8 cellular contexts compared by ENCODE assay signal in genomic region chr4:154329268-154329858, GRCh38.
A peak's percentile ranks its signal among the peaks of the same experiment; 100 is the strongest.
DNase-seq lines count a peak whose midpoint lies in the region; ATAC-seq and TF ChIP-seq lines count a peak whose summit lies in the region.

No MANE protein-coding gene starts in this region.

- H3K27me3 Mint-ChIP-seq in CD14-positive monocyte (ENCODE audit: low read depth in 3 of 3), result peaks cover 11 to 24% (median 22%) of the 10 kb centered on the region in 3 donors
- peaks cover 27% of the 10 kb centered on the region for H3K27me3 Mint-ChIP-seq in activated CD4-positive, alpha-beta T cell treated with anti-CD3 and anti-CD28 coated beads for 36 hours

- intact Hi-C loops in CD14-positive monocyte (cut with micrococcal nuclease), result no loop called here
- intact Hi-C loops in activated CD4-positive, alpha-beta T cell treated with anti-CD3 and anti-CD28 coated beads for 36 hours (cut with DNase I, micrococcal nuclease), result loop anchor here (1.0 to 2.0 kb wide), 2 partner anchors 177 kb away; no protein-coding TSS in a partner anchor

- no peak overlapping the region for H3K4me3 ChIP-seq in liver (ENCODE audit: low read depth in 1 of 3, low read length in 3 of 3)

- DNase-seq in AG09319 (ENCODE audit: extremely low read depth, low read depth) (no peak), H4 (ENCODE audit: low spot score) (peak; percentile 44), CD14-positive monocyte (ENCODE audit: low spot score) (no peak)
- DNase-seq in activated effector memory CD4-positive, alpha-beta T cell treated with anti-CD3 and anti-CD28 coated beads, Interleukin-2, amount 50 U/mL, for 16 hours, result no peak
- DNase-seq in activated CD4-positive, alpha-beta T cell treated with anti-CD3 and anti-CD28 coated beads for 36 hours, result no peak

- H3K27me3 ChIP-seq in liver (ENCODE audit: control insufficient read depth in 4 of 4, insufficient read depth in 4 of 4, low read length in 3 of 4), result peaks cover 0 to 24% (median 6%) of the 10 kb centered on the region in 4 donors

- no peak overlapping the region for H3K4me3 Mint-ChIP-seq in CD14-positive monocyte
- H3K4me3 Mint-ChIP-seq in activated CD4-positive, alpha-beta T cell treated with anti-CD3 and anti-CD28 coated beads for 36 hours, result no peak overlapping the region

- no peak overlapping the region for H3K27ac Mint-ChIP-seq in CD14-positive monocyte
- no peak overlapping the region for H3K27ac Mint-ChIP-seq in activated CD4-positive, alpha-beta T cell treated with anti-CD3 and anti-CD28 coated beads for 36 hours

- peaks cover 0 to 8% (median 2%) of the 10 kb centered on the region in 4 donors for H3K4me1 ChIP-seq in liver (ENCODE audit: control insufficient read depth in 4 of 4, insufficient read depth in 4 of 4, low read length in 3 of 4)

- H3K36me3 Mint-ChIP-seq in CD14-positive monocyte, result no peaks in the 10 kb centered on the region
- no peaks in the 10 kb centered on the region for H3K36me3 Mint-ChIP-seq in activated CD4-positive, alpha-beta T cell treated with anti-CD3 and anti-CD28 coated beads for 36 hours (ENCODE audit: low read depth)

- ATAC-seq in activated CD4-positive, alpha-beta T cell treated with anti-CD3 and anti-CD28 coated beads for 36 hours, result no peak
- ATAC-seq in HG03175 (IDR thresholded peaks at IDR 0.05; ENCODE audit: unreplicated experiment), result no peak

- POLR2A ChIA-PET in activated CD4-positive, alpha-beta T cell treated with anti-CD3 and anti-CD28 coated beads for 36 hours (lab: Charles Lee), result no interaction called here

- H3K4me1 Mint-ChIP-seq in CD14-positive monocyte, result peaks cover 11% of the 10 kb centered on the region
- peaks cover 11% of the 10 kb centered on the region for H3K4me1 Mint-ChIP-seq in activated CD4-positive, alpha-beta T cell treated with anti-CD3 and anti-CD28 coated beads for 36 hours

- peak; percentile 27 for TF ChIP-seq CTCF in AG09319 (IDR thresholded peaks at IDR 0.05; ENCODE audit: low read depth, low read length)
- peak; percentile 72 for TF ChIP-seq CTCF in VCaP (conservative IDR thresholded peaks at IDR 0.05)
- TF ChIP-seq CTCF in liver (IDR thresholded peaks at IDR 0.05; ENCODE audit: low read depth, low read length, missing input control), result peak; percentile 29
- TF ChIP-seq CTCF in CD14-positive monocyte (IDR thresholded peaks at IDR 0.05), result no peak

- H3K27ac ChIP-seq in VCaP (no peak overlapping the region), liver (ENCODE audit: low read depth in 1 of 2, low read length in 2 of 2) (no peak overlapping the region)

- peak; percentile 46 to 56 for TF ChIP-seq RAD21 in liver (IDR thresholded peaks at IDR 0.05)

- 66% methylated on average over 11 of the region's 11 CpGs for WGBS in liver

- no peak overlapping the region for H3K9ac ChIP-seq in liver (ENCODE audit: low read depth in 1 of 2, low read length in 2 of 2)

- H3K9me3 ChIP-seq in liver (ENCODE audit: control insufficient read depth in 4 of 4, low read length in 3 of 4), result peaks cover 0 to 5% (median 0%) of the 10 kb centered on the region in 4 donors

- peaks cover 0 to 2% (median 0%) of the 10 kb centered on the region in 7 donors for H3K9me3 Mint-ChIP-seq in CD14-positive monocyte
- H3K9me3 Mint-ChIP-seq in activated CD4-positive, alpha-beta T cell treated with anti-CD3 and anti-CD28 coated beads for 36 hours (ENCODE audit: low read depth), result no peaks in the 10 kb centered on the region

- CTCF ChIA-PET in activated CD4-positive, alpha-beta T cell treated with anti-CD3 and anti-CD28 coated beads for 36 hours (lab: Charles Lee), result interaction anchor here (0.8 to 1.8 kb wide), 2 partner anchors 22 to 177 kb away, joined by 3 to 7 read pairs; no protein-coding TSS in a partner anchor

- H3K36me3 ChIP-seq in liver (ENCODE audit: control insufficient read depth in 4 of 4, insufficient read depth in 3 of 4, low read depth in 1 of 4, low read length in 3 of 4), result no peaks in the 10 kb centered on the region

TF ChIP-seq in liver, 16 proteins besides CTCF, POLR2A, EP300 and RAD21:
- TF ChIP-seq SP1 (IDR thresholded peaks at IDR 0.05), result no peak
- no peak for TF ChIP-seq NR2F2 (IDR thresholded peaks at IDR 0.05)
- no peak for TF ChIP-seq HNF4A (conservative IDR thresholded peaks at IDR 0.05)
- TF ChIP-seq GABPA (IDR thresholded peaks at IDR 0.05 in 1 of 2, conservative IDR thresholded peaks at IDR 0.05 in 1 of 2), result no peak
- no peak for TF ChIP-seq RXRA (IDR thresholded peaks at IDR 0.05)
- TF ChIP-seq TAF1 (conservative IDR thresholded peaks at IDR 0.05), result no peak
- no peak for TF ChIP-seq FOXA1 (IDR thresholded peaks at IDR 0.05)
- TF ChIP-seq, protein P1, sequence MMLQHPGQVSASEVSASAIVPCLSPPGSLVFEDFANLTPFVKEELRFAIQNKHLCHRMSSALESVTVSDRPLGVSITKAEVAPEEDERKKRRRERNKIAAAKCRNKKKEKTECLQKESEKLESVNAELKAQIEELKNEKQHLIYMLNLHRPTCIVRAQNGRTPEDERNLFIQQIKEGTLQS (IDR thresholded peaks at IDR 0.05), result no peak
- no peak for TF ChIP-seq REST (IDR thresholded peaks at IDR 0.05)
- no peak for TF ChIP-seq JUND (IDR thresholded peaks at IDR 0.05)
- no peak for TF ChIP-seq MAX (IDR thresholded peaks at IDR 0.05)
- no peak for TF ChIP-seq HNF4G (IDR thresholded peaks at IDR 0.05)
TF ChIP-seq in liver: peak in this region for 0.

Comparison
In these comparisons a context has a peak if more than half of its experiments do, and no peak if none do; other contexts are left out.
1. intact Hi-C loops: an anchor here in activated CD4-positive, alpha-beta T cell treated with anti-CD3 and anti-CD28 coated beads for 36 hours (1.0 to 2.0 kb wide); none called in CD14-positive monocyte.